In the genomic region with DNA sequence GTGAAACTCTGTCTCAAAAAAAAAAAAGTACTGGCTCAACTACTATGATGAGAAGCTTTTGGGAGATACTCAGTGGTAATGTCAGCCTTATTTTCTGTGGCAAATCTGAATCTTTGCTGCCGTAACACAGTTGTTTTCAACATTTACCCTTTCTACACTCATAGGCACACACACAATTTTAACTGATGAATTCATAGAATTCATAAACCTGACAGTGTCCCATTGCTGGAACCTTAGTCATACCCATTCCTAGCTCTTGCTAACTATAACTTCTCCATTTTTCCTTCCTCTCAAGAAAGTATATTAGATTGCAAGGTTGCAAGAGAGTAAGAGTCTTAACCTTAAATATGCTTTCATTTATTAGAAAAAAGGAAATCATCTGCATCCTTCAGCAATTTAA, we compare ENCODE assay signal across 25 cellular contexts.
"Had no signal": no experiment of that assay in that cellular context is flagged by ENCODE, and none has a peak within 500 bp of the region (broad histone marks: within the 10 kb centered on the region; RNA-seq: fewer than 3 reads in every experiment).

No MANE protein-coding gene starts in this region.

- H3K27ac ChIP-seq: adrenal gland, breast epithelium, hepatocyte, left lung, spleen, thyroid gland had no signal

- H2AFZ ChIP-seq: hepatocyte had no signal

- FAIRE-seq: colon, frontal cortex had no signal

- H3K27me3 Mint-ChIP-seq: activated naive CD8-positive, alpha-beta T cell; central memory CD8-positive, alpha-beta T cell; progenitor cell of endocrine pancreas; stimulated activated naive CD8-positive, alpha-beta T cell treated with anti-CD3 and anti-CD28 coated beads, Interleukin-15, Interleukin-2, amounts not matched to agents 100 ng/mL and 50 ng/mL, for 24 hours had no signal

- H3K36me3 ChIP-seq: adrenal gland, breast epithelium, left lung, spleen, thyroid gland had no signal

- H3K27ac Mint-ChIP-seq: activated naive CD8-positive, alpha-beta T cell; activated T-helper 2 cell treated with anti-CD3 and anti-CD28 coated beads, Interferon-gamma antibody, Interleukin-2, Interleukin-4, amounts not matched to agents 10 μg/mL and 5 μg/mL and 100 μg/mL, durations not matched to agents 14 hours and 24 hours and 36 hours; immature natural killer cell; natural killer cell treated with Interleukin-12 subunit alpha and Interleukin-12 subunit beta and Interleukin-15 and Interleukin-18, amount 100 ng/mL, for 72 hours; progenitor cell of endocrine pancreas; stimulated activated naive CD8-positive, alpha-beta T cell treated with anti-CD3 and anti-CD28 coated beads, Interleukin-15, Interleukin-2, amounts not matched to agents 100 ng/mL and 50 ng/mL, for 24 hours; WTC11 had no signal

- H3K27me3 ChIP-seq: adrenal gland, breast epithelium, hepatocyte, left lung, spleen, thyroid gland had no signal

- H3K79me2 ChIP-seq: hepatocyte had no signal

- H3K4me2 ChIP-seq: hepatocyte had no signal

- H3K4me3 ChIP-seq: adrenal gland, breast epithelium, hepatocyte, left lung, lung, spleen, thyroid gland had no signal

- H3K4me1 Mint-ChIP-seq: central memory CD8-positive, alpha-beta T cell had no signal

- DNase-seq: activated CD4-positive, alpha-beta T cell treated with anti-CD3 and anti-CD28 coated beads, Interleukin-2, amount 50 U/mL, for 4 hours; activated CD8-positive, alpha-beta memory T cell treated with anti-CD3 and anti-CD28 coated beads, Interleukin-2, amount 50 U/mL, for 48 hours; activated naive CD4-positive, alpha-beta T cell; activated T-cell treated with anti-CD3 and anti-CD28 coated beads, Interleukin-2, amount 50 U/mL, for 4 hours; adrenal gland; effector memory CD4-positive, alpha-beta T cell; immature natural killer cell; left lung; retina; spleen; stimulated activated CD4-positive, alpha-beta T cell treated with anti-CD3 and anti-CD28 coated beads, Interleukin-4, amount 100 ng/mL, for 4 hours; T1000; thyroid gland had no signal

- H3K9me3 ChIP-seq: adrenal gland, breast epithelium, thyroid gland had no signal

- H3K4me3 Mint-ChIP-seq: activated naive CD8-positive, alpha-beta T cell; activated T-cell treated with anti-CD3 and anti-CD28 coated beads, Interleukin-2, amount 50 U/mL, for 4 hours; central memory CD8-positive, alpha-beta T cell; immature natural killer cell; natural killer cell treated with Interleukin-12 subunit alpha and Interleukin-12 subunit beta and Interleukin-15 and Interleukin-18, amount 100 ng/mL, for 72 hours; stimulated activated naive CD8-positive, alpha-beta T cell treated with anti-CD3 and anti-CD28 coated beads, Interleukin-15, Interleukin-2, amounts not matched to agents 100 ng/mL and 50 ng/mL, for 24 hours; WTC11 had no signal

- H3K4me1 ChIP-seq: adrenal gland, breast epithelium, left lung, spleen had no signal

- ATAC-seq: activated T-cell treated with anti-CD3 and anti-CD28 coated beads, Interleukin-2, amount 50 U/mL, for 4 hours; left lung; natural killer cell treated with Interleukin-12 subunit alpha and Interleukin-12 subunit beta and Interleukin-15 and Interleukin-18, amount 100 ng/mL, for 72 hours had no signal
